In genomic region chr11:46918778-46919513, GRCh38 we compare ENCODE assay signal across 8 cellular contexts. TPM values are rescaled to one million over a fixed set of nuclear protein-coding genes. Genes with fewer than 3 reads are reported as not detected.
DNase-seq lines count a peak whose midpoint lies in the region; ATAC-seq and TF ChIP-seq lines count a peak whose summit lies in the region.

No MANE protein-coding gene starts in this region.

- H3K27ac Mint-ChIP-seq in CD4-positive, CD25-positive, alpha-beta regulatory T cell, result peak overlapping the region in 1 of 3 donors; percentile 61
- H3K27ac Mint-ChIP-seq in dendritic cell treated with granulocyte-macrophage colony-stimulating factor and Interleukin-4, amounts not matched to agents 40 ng/mL and 50 ng/mL, for 4 days, result no peak overlapping the region

- H3K4me3 ChIP-seq in CD4-positive, CD25-positive, alpha-beta regulatory T cell (ENCODE audit: low read depth, low read length), result no peak overlapping the region
- H3K4me3 ChIP-seq in Loucy (ENCODE audit: low read length, poor library complexity, severe bottlenecking) (peak overlapping the region; percentile 78), osteoblast (ENCODE audit: insufficient read depth, low read length) (peak overlapping the region; percentile 9)

- H3K27me3 ChIP-seq in CD4-positive, CD25-positive, alpha-beta regulatory T cell (ENCODE audit: control insufficient read depth, insufficient read depth, low read length), result peaks cover 32% of the 10 kb centered on the region
- peaks cover 8% of the 10 kb centered on the region for H3K27me3 ChIP-seq in Loucy (ENCODE audit: insufficient read depth, low read length, poor library complexity, severe bottlenecking)
- H3K27me3 ChIP-seq in osteoblast (ENCODE audit: insufficient read depth, low read length), result no peaks in the 10 kb centered on the region

- peak overlapping the region; percentile 41 for H3K9ac ChIP-seq in Loucy (ENCODE audit: low read depth, low read length, poor library complexity, severe bottlenecking)

- H3K27me3 Mint-ChIP-seq in CD4-positive, CD25-positive, alpha-beta regulatory T cell, result peaks cover 71% of the 10 kb centered on the region
- H3K27me3 Mint-ChIP-seq in dendritic cell treated with granulocyte-macrophage colony-stimulating factor and Interleukin-4, amounts not matched to agents 40 ng/mL and 50 ng/mL, for 4 days, result peaks cover 58% of the 10 kb centered on the region

- 0 out of 2 replicates have a peak, but pooled peaks cover 4% of the 10 kb centered on the region for H3F3A ChIP-seq in Loucy (ENCODE audit: low read depth)

- H3K9me3 ChIP-seq in CD4-positive, CD25-positive, alpha-beta regulatory T cell (ENCODE audit: control insufficient read depth in 2 of 2, low read length in 2 of 2), result no peaks in the 10 kb centered on the region
- H3K9me3 ChIP-seq in Loucy (ENCODE audit: insufficient read depth, low read depth, low read length) (no peaks in the 10 kb centered on the region), osteoblast (ENCODE audit: low read depth, low read length) (no peaks in the 10 kb centered on the region)

- H3K4me1 Mint-ChIP-seq in CD4-positive, CD25-positive, alpha-beta regulatory T cell, result peaks cover 6 to 33% (median 23%) of the 10 kb centered on the region in 4 donors
- H3K4me1 Mint-ChIP-seq in dendritic cell treated with granulocyte-macrophage colony-stimulating factor and Interleukin-4, amounts not matched to agents 40 ng/mL and 50 ng/mL, for 4 days (ENCODE audit: low read depth), result peaks cover 30% of the 10 kb centered on the region

- H3K27ac ChIP-seq in CD4-positive, CD25-positive, alpha-beta regulatory T cell (ENCODE audit: insufficient read depth, low read length, poor library complexity, severe bottlenecking), result no peak overlapping the region
- peak overlapping the region; percentile 70 for H3K27ac ChIP-seq in osteoblast (ENCODE audit: low read depth, low read length)

- peak overlapping the region; percentile 79 for H3K4me2 ChIP-seq in Loucy (ENCODE audit: low read depth, low read length, poor library complexity, severe bottlenecking)
- peak overlapping the region; percentile 21 for H3K4me2 ChIP-seq in osteoblast (ENCODE audit: insufficient read depth, low read length)

- H3K4me1 ChIP-seq in CD4-positive, CD25-positive, alpha-beta regulatory T cell (ENCODE audit: control insufficient read depth, insufficient read depth, low read length, poor library complexity, severe bottlenecking), result peaks cover 25% of the 10 kb centered on the region
- H3K4me1 ChIP-seq in Loucy (ENCODE audit: insufficient read depth, low read length, poor library complexity, severe bottlenecking) (peaks cover 38% of the 10 kb centered on the region), osteoblast (ENCODE audit: insufficient read depth, low read length) (peaks cover 40% of the 10 kb centered on the region)

- intact Hi-C loops in dendritic cell treated with granulocyte-macrophage colony-stimulating factor and Interleukin-4, amounts not matched to agents 40 ng/mL and 50 ng/mL, for 4 days (cut with micrococcal nuclease), result loop anchor here (2.0 kb wide), 1 partner anchor 234 kb away; no protein-coding TSS in a partner anchor

- H3K9me2 ChIP-seq in Loucy (replicated peaks; ENCODE audit: low read depth, low read length), result no peaks in the 10 kb centered on the region

- H4K20me1 ChIP-seq in Loucy (ENCODE audit: insufficient read depth, low read length, poor library complexity, severe bottlenecking) (no peaks in the 10 kb centered on the region), osteoblast (ENCODE audit: insufficient read depth, low read length) (no peaks in the 10 kb centered on the region)

- ATAC-seq in CD4-positive, CD25-positive, alpha-beta regulatory T cell (ENCODE audit: low read depth in 2 of 2), result no peak
- no peak for ATAC-seq in HG02973 (IDR thresholded peaks at IDR 0.05; ENCODE audit: unreplicated experiment)

- H3K79me2 ChIP-seq in Loucy (ENCODE audit: insufficient read depth, low read length) (no peaks in the 10 kb centered on the region), osteoblast (ENCODE audit: insufficient read depth, low read length) (no peaks in the 10 kb centered on the region)

- H2AFZ ChIP-seq in Loucy (ENCODE audit: low read length), result no peak overlapping the region; the same call in 1 of the 2 replicates
- H2AFZ ChIP-seq in osteoblast (ENCODE audit: low read length), result no peak overlapping the region

- no peaks in the 10 kb centered on the region for H3K36me3 Mint-ChIP-seq in CD4-positive, CD25-positive, alpha-beta regulatory T cell
- H3K36me3 Mint-ChIP-seq in dendritic cell treated with granulocyte-macrophage colony-stimulating factor and Interleukin-4, amounts not matched to agents 40 ng/mL and 50 ng/mL, for 4 days (ENCODE audit: low read depth), result no peaks in the 10 kb centered on the region

- DNase-seq in CD4-positive, CD25-positive, alpha-beta regulatory T cell, result no peak
- DNase-seq in osteoblast (ENCODE audit: insufficient read length, low spot score, missing footprints) (no peak), NCI-H1092 (lab: John Stamatoyannopoulos, UW) (no peak), hepatic stellate cell (ENCODE audit: low spot score) (no peak)
- DNase-seq in NK-92 treated with Interleukin-12 subunit alpha and Interleukin-12 subunit beta, amount 100 ng/mL, for 24 hours (lab: John Stamatoyannopoulos, UW), result no peak

- peak overlapping the region; percentile 25 to 90 (median 78) for H3K4me3 Mint-ChIP-seq in CD4-positive, CD25-positive, alpha-beta regulatory T cell
- peak overlapping the region; percentile 72 for H3K4me3 Mint-ChIP-seq in dendritic cell treated with granulocyte-macrophage colony-stimulating factor and Interleukin-4, amounts not matched to agents 40 ng/mL and 50 ng/mL, for 4 days

- no peak for TF ChIP-seq CTCF in Loucy (conservative IDR thresholded peaks at IDR 0.05; ENCODE audit: low read length)
- TF ChIP-seq CTCF in osteoblast (IDR thresholded peaks at IDR 0.05; ENCODE audit: extremely low read depth, low read depth, low read length), result no peak

- H3K36me3 ChIP-seq in CD4-positive, CD25-positive, alpha-beta regulatory T cell (ENCODE audit: control insufficient read depth, insufficient read depth, low read length), result no peaks in the 10 kb centered on the region
- no peaks in the 10 kb centered on the region for H3K36me3 ChIP-seq in Loucy (ENCODE audit: insufficient read depth, low read length)
- no peaks in the 10 kb centered on the region for H3K36me3 ChIP-seq in osteoblast (ENCODE audit: insufficient read depth, low read length)

- peaks cover 0 to 3% (median 0%) of the 10 kb centered on the region in 7 donors for H3K9me3 Mint-ChIP-seq in CD4-positive, CD25-positive, alpha-beta regulatory T cell
- H3K9me3 Mint-ChIP-seq in dendritic cell treated with granulocyte-macrophage colony-stimulating factor and Interleukin-4, amounts not matched to agents 40 ng/mL and 50 ng/mL, for 4 days, result no peaks in the 10 kb centered on the region

RNA-seq across cellular contexts. Expression of gene LRP4, which starts 0.6 kb away (rescaled TPM):
- 0.05 TPM for total RNA-seq in CD4-positive, CD25-positive, alpha-beta regulatory T cell
- not detected for polyA plus RNA-seq in CD4-positive, CD25-positive, alpha-beta regulatory T cell
- total RNA-seq in osteoblast, result 1.5 and 2.2 TPM in 2 replicates

RNA-seq across cellular contexts. Expression of gene CSTPP1, which starts 17.6 kb away (rescaled TPM):
- total RNA-seq in CD4-positive, CD25-positive, alpha-beta regulatory T cell, result 15.5 TPM
- 10 to 100 TPM; 15.1 to 18.3 (median 15.6) TPM for polyA plus RNA-seq in CD4-positive, CD25-positive, alpha-beta regulatory T cell
- total RNA-seq in osteoblast, result 27.1 and 31.5 TPM in 2 replicates
